In the genomic region with DNA sequence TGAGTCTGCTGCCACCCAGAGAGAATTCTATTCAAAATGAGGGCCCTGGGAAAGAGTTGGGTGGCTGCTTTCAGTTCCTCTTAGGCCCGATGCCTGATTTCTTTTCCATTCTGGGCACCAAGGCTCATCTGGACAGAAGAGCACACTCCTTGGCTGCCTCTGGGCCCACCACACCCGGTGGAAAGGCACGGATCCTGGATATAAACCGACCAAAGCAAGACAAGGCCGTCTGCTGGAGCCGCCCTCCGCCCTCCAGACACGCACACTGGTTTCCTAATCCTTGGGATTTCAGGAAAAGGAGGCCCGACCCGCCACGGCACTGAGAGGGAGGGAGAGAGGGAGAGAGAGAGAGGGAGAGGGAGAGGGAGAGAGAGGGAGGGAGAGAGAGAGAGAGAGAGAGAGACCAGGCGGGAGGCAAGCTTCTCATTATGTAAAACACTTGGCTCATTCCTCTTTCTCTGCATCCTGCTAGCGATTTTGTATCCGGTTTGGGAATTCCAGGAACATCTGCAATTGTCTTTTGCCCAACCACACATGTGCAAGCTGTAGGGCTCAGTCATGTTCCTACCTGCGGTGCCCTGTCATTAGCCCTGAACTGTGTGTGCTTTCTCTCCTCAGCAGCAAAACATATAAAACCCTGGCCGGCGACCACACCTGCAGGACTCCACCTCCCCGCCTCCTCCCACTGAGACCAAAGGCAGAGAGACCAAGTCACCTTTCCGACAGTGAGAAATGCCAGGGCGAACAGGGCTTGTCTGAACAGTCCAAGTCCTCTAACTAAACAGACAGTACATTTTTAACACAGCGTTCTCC, we compare ENCODE assay signal across 9 cellular contexts.
DNase-seq lines count a peak whose midpoint lies in the region; ATAC-seq and TF ChIP-seq lines count a peak whose summit lies in the region.
"Had no signal": no experiment of that assay in that cellular context is flagged by ENCODE, and none has a peak within 500 bp of the region (broad histone marks: within the 10 kb centered on the region; RNA-seq: fewer than 3 reads in every experiment).

No MANE protein-coding gene starts in this region.

- H3K9me3 ChIP-seq in Karpas-422 (ENCODE audit: low read length) (no peaks in the 10 kb centered on the region), body of pancreas (no peaks in the 10 kb centered on the region), suprapubic skin (no peaks in the 10 kb centered on the region)
- H3K9me3 ChIP-seq: MG63 had no signal

- no peaks in the 10 kb centered on the region for H3K27me3 ChIP-seq in Karpas-422 (ENCODE audit: low read length)
- no peaks in the 10 kb centered on the region for H3K27me3 ChIP-seq in body of pancreas
- no peaks in the 10 kb centered on the region for H3K27me3 ChIP-seq in suprapubic skin
- H3K27me3 ChIP-seq: MG63 had no signal

- no peak overlapping the region for H3K9ac ChIP-seq in Karpas-422 (ENCODE audit: low read length)

- H4K20me1 ChIP-seq in Karpas-422 (ENCODE audit: insufficient read depth, low read depth, low read length), result no peaks in the 10 kb centered on the region

- TF ChIP-seq CTCF in body of pancreas (IDR thresholded peaks at IDR 0.05) (peak in 3 of 7 experiments; percentile 5 to 22 (median 20)), suprapubic skin (IDR thresholded peaks at IDR 0.05) (no peak)

- no peak overlapping the region for H3K4me3 ChIP-seq in Karpas-422 (ENCODE audit: low read length)
- no peak overlapping the region for H3K4me3 ChIP-seq in body of pancreas
- no peak overlapping the region for H3K4me3 ChIP-seq in suprapubic skin
- H3K4me3 ChIP-seq: MG63 had no signal

- H2AFZ ChIP-seq in Karpas-422 (ENCODE audit: low read length), result no peak overlapping the region

- WGBS in body of pancreas, 2 donors, result 48 to 71% methylated on average over 21 of the region's 21 CpGs
- WGBS in suprapubic skin, result 32% methylated on average over 21 of the region's 21 CpGs

- no peaks in the 10 kb centered on the region for H3K36me3 ChIP-seq in Karpas-422 (ENCODE audit: insufficient read depth, low read length)
- no peaks in the 10 kb centered on the region for H3K36me3 ChIP-seq in body of pancreas (replicated peaks in 1 of 2; ENCODE audit: insufficient read depth in 1 of 2, low read depth in 2 of 2)
- H3K36me3 ChIP-seq in suprapubic skin, result no peaks in the 10 kb centered on the region
- H3K36me3 ChIP-seq: MG63 had no signal

- H3K4me1 ChIP-seq in Karpas-422 (ENCODE audit: low read length), result peaks cover 59% of the 10 kb centered on the region
- H3K4me1 ChIP-seq in body of pancreas, result peaks cover 39% of the 10 kb centered on the region
- H3K4me1 ChIP-seq in suprapubic skin, result peaks cover 40% of the 10 kb centered on the region

- H3K4me2 ChIP-seq in Karpas-422 (ENCODE audit: low read depth, low read length, poor library complexity, severe bottlenecking), result no peak overlapping the region

- H3K27ac ChIP-seq in Karpas-422 (ENCODE audit: low read length) (no peak overlapping the region), body of pancreas (peak overlapping the region in 3 of 4 donors; percentile 48 to 89 (median 72)), suprapubic skin (peak overlapping the region; percentile 52)

- H3K9me2 ChIP-seq in Karpas-422 (replicated peaks; ENCODE audit: insufficient read depth, low read length), result no peaks in the 10 kb centered on the region

- DNase-seq in Karpas-422 (peak; percentile 51), body of pancreas (peak in 2 of 4 donors; percentile 25 to 32), hippocampal formation (lab: John Stamatoyannopoulos, UW) (peak; percentile 21 to 33), suprapubic skin (ENCODE audit: low spot score in 2 of 2) (no peak)
- DNase-seq in stimulated activated naive CD8-positive, alpha-beta T cell treated with anti-CD3 and anti-CD28 coated beads, Interleukin-15, Interleukin-2, amounts not matched to agents 100 U/mL and 50 U/mL, for 24 hours, result no peak
- DNase-seq in stimulated activated CD4-positive, alpha-beta T cell treated with anti-CD3 and anti-CD28 coated beads, Interleukin-4, amount 100 ng/mL, for 24 hours, result no peak
- DNase-seq in activated CD4-positive, alpha-beta T cell treated with anti-CD3 and anti-CD28 coated beads for 4 hours, result no peak
- DNase-seq: activated T-cell treated with anti-CD3 and anti-CD28 coated beads, Interleukin-2, amount 50 U/mL, for 48 hours; MG63 had no signal

- peak in 1 of 3 donors; percentile 10 for TF ChIP-seq POLR2A in body of pancreas (IDR thresholded peaks at IDR 0.05)
- no peak for TF ChIP-seq POLR2A in suprapubic skin (IDR thresholded peaks at IDR 0.05)

- TF ChIP-seq EP300 in suprapubic skin (IDR thresholded peaks at IDR 0.05), result no peak

- no peak for ATAC-seq in body of pancreas
- ATAC-seq in stimulated activated naive CD8-positive, alpha-beta T cell treated with anti-CD3 and anti-CD28 coated beads, Interleukin-15, Interleukin-2, amounts not matched to agents 100 U/mL and 50 U/mL, for 24 hours, result no peak

- intact Hi-C loops in body of pancreas (cut with DNase I), result no loop called here

- H3K79me2 ChIP-seq in Karpas-422 (ENCODE audit: low read length), result no peaks in the 10 kb centered on the region

Comparison
In these comparisons a context has a peak if more than half of its experiments do, and no peak if none do; other contexts are left out.
1. DNase-seq: peak in Karpas-422 (single experiment) and hippocampal formation (2 of 2); none in suprapubic skin (0 of 2), stimulated activated naive CD8-positive, alpha-beta T cell treated with anti-CD3 and anti-CD28 coated beads, Interleukin-15, Interleukin-2, amounts not matched to agents 100 U/mL and 50 U/mL, for 24 hours (single experiment), stimulated activated CD4-positive, alpha-beta T cell treated with anti-CD3 and anti-CD28 coated beads, Interleukin-4, amount 100 ng/mL, for 24 hours (single experiment) and activated CD4-positive, alpha-beta T cell treated with anti-CD3 and anti-CD28 coated beads for 4 hours (0 of 2).